Comparison of ENCODE assay signal across 13 cellular contexts in the genomic region with DNA sequence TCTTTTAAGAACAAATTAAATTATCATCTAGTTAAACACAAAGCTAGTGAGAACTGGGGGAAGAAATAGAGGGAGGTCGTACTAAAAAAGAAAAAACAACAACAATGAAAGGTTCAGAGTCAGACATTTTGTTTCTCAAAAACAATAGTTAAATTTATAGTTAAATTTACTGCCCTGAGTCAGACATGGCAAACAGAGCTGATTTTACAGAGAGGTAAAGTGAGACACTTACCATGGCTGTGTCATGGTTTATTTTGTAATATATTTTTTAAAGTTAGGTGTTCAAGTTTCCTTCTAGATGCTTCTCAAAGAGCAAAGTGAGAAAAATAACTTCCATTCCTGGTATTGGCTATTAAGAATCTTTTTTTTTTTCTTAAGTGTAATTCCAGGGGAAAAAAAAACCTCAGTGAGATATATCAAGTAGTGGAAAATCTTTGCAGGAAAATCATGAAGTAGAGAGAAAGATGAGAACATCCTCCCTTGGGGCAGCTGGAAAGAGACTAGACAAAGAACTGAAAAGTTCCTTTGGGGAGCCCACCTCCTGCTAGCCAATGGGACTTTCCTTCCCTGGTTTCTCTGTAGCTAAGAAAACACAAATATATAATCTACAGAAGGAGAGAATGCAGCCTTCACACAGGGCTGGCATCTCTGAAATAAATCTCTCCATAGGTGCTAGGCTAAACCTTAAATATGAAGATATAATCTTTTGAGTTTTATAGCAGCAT. TPM values are rescaled to one million over a fixed set of nuclear protein-coding genes. Genes with fewer than 3 reads are reported as not detected.
DNase-seq lines count a peak whose midpoint lies in the region; ATAC-seq, FAIRE-seq and TF ChIP-seq lines count a peak whose summit lies in the region.
"Had no signal": no experiment of that assay in that cellular context is flagged by ENCODE, and none has a peak within 500 bp of the region (broad histone marks: within the 10 kb centered on the region; RNA-seq: fewer than 3 reads in every experiment).

No MANE protein-coding gene starts in this region.

- CTCF ChIA-PET in naive thymus-derived CD4-positive, alpha-beta T cell (lab: Charles Lee), result interaction anchor here (0.5 to 2.7 kb wide), 3 partner anchors 11 to 78 kb away, joined by 3 to 7 read pairs (median 4); partner anchors contain the start of gene KLF7
- CTCF ChIA-PET in activated CD4-positive, alpha-beta T cell treated with anti-CD3 and anti-CD28 coated beads, Interleukin-2, amount 10 ng/mL, durations not matched to agents 7 days and 5 days (lab: Charles Lee), result interaction anchor here (2.3 kb wide), 1 partner anchor 11 kb away, joined by 8 read pairs; no protein-coding TSS in a partner anchor

- TF ChIP-seq CTCF in heart right ventricle (IDR thresholded peaks at IDR 0.05) (no peak), coronary artery (IDR thresholded peaks at IDR 0.05) (no peak), tibial artery (IDR thresholded peaks at IDR 0.05) (no peak)

- no peaks in the 10 kb centered on the region for H3K27me3 ChIP-seq in heart right ventricle
- no peaks in the 10 kb centered on the region for H3K27me3 ChIP-seq in naive thymus-derived CD4-positive, alpha-beta T cell (ENCODE audit: control insufficient read depth in 2 of 2, insufficient read depth in 2 of 2, low read length in 2 of 2)
- H3K27me3 ChIP-seq in tibial artery, result no peaks in the 10 kb centered on the region

- peaks cover 75 to 100% (median 99%) of the 10 kb centered on the region in 7 donors for H3K4me1 Mint-ChIP-seq in naive thymus-derived CD4-positive, alpha-beta T cell
- peaks cover 90% of the 10 kb centered on the region for H3K4me1 Mint-ChIP-seq in activated CD4-positive, alpha-beta T cell treated with anti-CD3 and anti-CD28 coated beads, Interleukin-2, amount 10 ng/mL, durations not matched to agents 7 days and 5 days

- H3K9me3 ChIP-seq in heart right ventricle (no peaks in the 10 kb centered on the region), tibial artery (no peaks in the 10 kb centered on the region)
- no peaks in the 10 kb centered on the region for H3K9me3 ChIP-seq in naive thymus-derived CD4-positive, alpha-beta T cell (ENCODE audit: control insufficient read depth in 2 of 3, low read length in 3 of 3)

- peak overlapping the region in 9 of 10 donors; percentile 19 to 100 (median 54) for H3K27ac ChIP-seq in heart right ventricle
- peak overlapping the region; percentile 6 to 76 for H3K27ac ChIP-seq in coronary artery
- no peak overlapping the region for H3K27ac ChIP-seq in naive thymus-derived CD4-positive, alpha-beta T cell (ENCODE audit: low read depth, low read length)
- peak overlapping the region; percentile 58 to 100 for H3K27ac ChIP-seq in tibial artery

- H3K36me3 ChIP-seq in heart right ventricle (peaks cover 0 to 2% (median 0%) of the 10 kb centered on the region in 9 donors), tibial artery (no peaks in the 10 kb centered on the region)
- H3K36me3 ChIP-seq in naive thymus-derived CD4-positive, alpha-beta T cell (ENCODE audit: control insufficient read depth in 2 of 3, insufficient read depth in 3 of 3, low read length in 3 of 3), result no peaks in the 10 kb centered on the region

- H3K27ac Mint-ChIP-seq in naive thymus-derived CD4-positive, alpha-beta T cell, result peak overlapping the region in 7 of 9 donors; percentile 22 to 99 (median 49)
- no peak overlapping the region for H3K27ac Mint-ChIP-seq in activated CD4-positive, alpha-beta T cell treated with anti-CD3 and anti-CD28 coated beads, Interleukin-2, amount 10 ng/mL, durations not matched to agents 7 days and 5 days
- H3K27ac Mint-ChIP-seq: activated CD4-positive, alpha-beta memory T cell treated with anti-CD3 and anti-CD28 coated beads, Interleukin-2, amount 10 ng/mL, durations not matched to agents 7 days and 5 days had no signal

- intact Hi-C loops in heart right ventricle (cut with DNase I), result loop anchor here in 1 of 10 donors (10.0 kb wide), 1 partner anchor 321 kb away; no protein-coding TSS in a partner anchor
- intact Hi-C loops in left ventricle myocardium superior (cut with micrococcal nuclease), result no loop called here
- intact Hi-C loops in naive thymus-derived CD4-positive, alpha-beta T cell (cut with micrococcal nuclease), result no loop called here
- intact Hi-C loops in tibial artery (cut with DNase I; ENCODE audit: low total_unique reads), result no loop called here

- peaks cover 32 to 100% (median 99%) of the 10 kb centered on the region in 9 donors for H3K4me1 ChIP-seq in heart right ventricle
- H3K4me1 ChIP-seq in naive thymus-derived CD4-positive, alpha-beta T cell (ENCODE audit: control insufficient read depth in 2 of 2, insufficient read depth in 2 of 2, low read length in 2 of 2), result peaks cover 0 to 66% of the 10 kb centered on the region in 2 donors
- H3K4me1 ChIP-seq in tibial artery, result peaks cover 8 to 100% (median 86%) of the 10 kb centered on the region in 4 donors

- peak overlapping the region in 6 of 10 donors; percentile 6 to 61 (median 43) for H3K4me3 Mint-ChIP-seq in naive thymus-derived CD4-positive, alpha-beta T cell
- no peak overlapping the region for H3K4me3 Mint-ChIP-seq in activated CD4-positive, alpha-beta T cell treated with anti-CD3 and anti-CD28 coated beads, Interleukin-2, amount 10 ng/mL, durations not matched to agents 7 days and 5 days
- H3K4me3 Mint-ChIP-seq: activated CD4-positive, alpha-beta memory T cell treated with anti-CD3 and anti-CD28 coated beads, Interleukin-2, amount 10 ng/mL, durations not matched to agents 7 days and 5 days had no signal

- peaks cover 0 to 2% (median 0%) of the 10 kb centered on the region in 11 donors for H3K9me3 Mint-ChIP-seq in naive thymus-derived CD4-positive, alpha-beta T cell
- H3K9me3 Mint-ChIP-seq in activated CD4-positive, alpha-beta T cell treated with anti-CD3 and anti-CD28 coated beads, Interleukin-2, amount 10 ng/mL, durations not matched to agents 7 days and 5 days, result no peaks in the 10 kb centered on the region
- H3K9me3 Mint-ChIP-seq: activated CD4-positive, alpha-beta memory T cell treated with anti-CD3 and anti-CD28 coated beads, Interleukin-2, amount 10 ng/mL, durations not matched to agents 7 days and 5 days had no signal

- TF ChIP-seq POLR2A in GM12891 (IDR thresholded peaks at IDR 0.05; ENCODE audit: low read depth, low read length), result no peak

- WGBS in heart right ventricle, 2 donors, result 55 to 72% methylated on average over 1 of the region's 1 CpG

- no peak for FAIRE-seq in GM12891 (lab: Jason Lieb, UNC)
- FAIRE-seq: islet of Langerhans had no signal

- H3K27me3 Mint-ChIP-seq in naive thymus-derived CD4-positive, alpha-beta T cell, result peaks cover 0 to 6% (median 0%) of the 10 kb centered on the region in 5 donors
- H3K27me3 Mint-ChIP-seq in activated CD4-positive, alpha-beta T cell treated with anti-CD3 and anti-CD28 coated beads, Interleukin-2, amount 10 ng/mL, durations not matched to agents 7 days and 5 days, result no peaks in the 10 kb centered on the region

- no peak overlapping the region for H3K4me3 ChIP-seq in heart right ventricle
- peak overlapping the region; percentile 27 for H3K4me3 ChIP-seq in coronary artery
- H3K4me3 ChIP-seq in naive thymus-derived CD4-positive, alpha-beta T cell (ENCODE audit: low read length), result no peak overlapping the region
- peak overlapping the region in 1 of 2 donors; percentile 4 for H3K4me3 ChIP-seq in tibial artery

- no peak for ATAC-seq in heart right ventricle
- ATAC-seq in left ventricle myocardium superior, result no peak
- no peak for ATAC-seq in naive thymus-derived CD4-positive, alpha-beta T cell

- DNase-seq in heart right ventricle (no peak), left ventricle myocardium superior (no peak), coronary artery (ENCODE audit: low spot score) (no peak), tibial artery (no peak), OCI-M2 (lab: John Stamatoyannopoulos, UW; ENCODE audit: unreplicated experiment) (no peak), GM12891 (ENCODE audit: insufficient read length, low spot score) (no peak)
- no peak for DNase-seq in naive thymus-derived CD4-positive, alpha-beta T cell
- no peak for DNase-seq in activated CD4-positive, alpha-beta T cell treated with anti-CD3 and anti-CD28 coated beads, Interleukin-2, amount 10 ng/mL, durations not matched to agents 7 days and 5 days
- DNase-seq: activated CD4-positive, alpha-beta memory T cell treated with anti-CD3 and anti-CD28 coated beads, Interleukin-2, amount 10 ng/mL, durations not matched to agents 7 days and 5 days; activated gamma-delta T cell treated with Interleukin-2 at 50 U/mL for 16 hours; DND-41; MM.1S had no signal

- peaks cover 5 to 54% (median 12%) of the 10 kb centered on the region in 5 donors for H3K36me3 Mint-ChIP-seq in naive thymus-derived CD4-positive, alpha-beta T cell
- peaks cover 69% of the 10 kb centered on the region for H3K36me3 Mint-ChIP-seq in activated CD4-positive, alpha-beta T cell treated with anti-CD3 and anti-CD28 coated beads, Interleukin-2, amount 10 ng/mL, durations not matched to agents 7 days and 5 days (ENCODE audit: low read depth)

- POLR2A ChIA-PET in naive thymus-derived CD4-positive, alpha-beta T cell (lab: Charles Lee), result interaction anchor here (0.6 to 7.8 kb wide), 5 partner anchors 9 to 47 kb away, joined by 3 to 127 read pairs (median 5); partner anchors contain the start of gene KLF7
- POLR2A ChIA-PET in activated CD4-positive, alpha-beta T cell treated with anti-CD3 and anti-CD28 coated beads, Interleukin-2, amount 10 ng/mL, durations not matched to agents 7 days and 5 days (lab: Charles Lee), result interaction anchor here (0.7 kb wide), 1 partner anchor 28 kb away, joined by 15 read pairs; no protein-coding TSS in a partner anchor

TF ChIP-seq in GM12891, 5 proteins besides CTCF, POLR2A, EP300 and RAD21:
- TF ChIP-seq POU2F2 (IDR thresholded peaks at IDR 0.05; ENCODE audit: low read depth, low read length) (no peak), TAF1 (IDR thresholded peaks at IDR 0.05; ENCODE audit: low read depth, low read length) (no peak), SPI1 (IDR thresholded peaks at IDR 0.05; ENCODE audit: low read depth, low read length) (no peak), POLR2AphosphoS5 (IDR thresholded peaks at IDR 0.05; ENCODE audit: low read depth, low read length) (no peak), PAX5 (IDR thresholded peaks at IDR 0.05; ENCODE audit: insufficient read depth, low read length, severe bottlenecking) (no peak)

RNA-seq across cellular contexts. Expression of gene KLF7, which starts 12.3 kb away (rescaled TPM):
- total RNA-seq in heart right ventricle (10 to 100 TPM; 21.8 to 51.8 (median 30.8) TPM), left ventricle myocardium superior (22.2 TPM)
- 1 to 10 TPM; 5.0 to 5.6 TPM for polyA plus RNA-seq in heart right ventricle
- 10 to 100 TPM; 25.4 to 93.3 (median 78.0) TPM for total RNA-seq in naive thymus-derived CD4-positive, alpha-beta T cell
- 10 to 100 TPM; 18.7 to 23.1 TPM for polyA plus RNA-seq in naive thymus-derived CD4-positive, alpha-beta T cell
- total RNA-seq in activated CD4-positive, alpha-beta T cell treated with anti-CD3 and anti-CD28 coated beads, Interleukin-2, amount 10 ng/mL, durations not matched to agents 7 days and 5 days, result 10 to 100 TPM; 35.3 to 38.2 TPM
- 6.7 TPM for polyA plus RNA-seq in GM12891 (2012; ENCODE audit: low read depth, missing spikeins)
